ENCODE assay signal across 8 cellular contexts in the genomic region with DNA sequence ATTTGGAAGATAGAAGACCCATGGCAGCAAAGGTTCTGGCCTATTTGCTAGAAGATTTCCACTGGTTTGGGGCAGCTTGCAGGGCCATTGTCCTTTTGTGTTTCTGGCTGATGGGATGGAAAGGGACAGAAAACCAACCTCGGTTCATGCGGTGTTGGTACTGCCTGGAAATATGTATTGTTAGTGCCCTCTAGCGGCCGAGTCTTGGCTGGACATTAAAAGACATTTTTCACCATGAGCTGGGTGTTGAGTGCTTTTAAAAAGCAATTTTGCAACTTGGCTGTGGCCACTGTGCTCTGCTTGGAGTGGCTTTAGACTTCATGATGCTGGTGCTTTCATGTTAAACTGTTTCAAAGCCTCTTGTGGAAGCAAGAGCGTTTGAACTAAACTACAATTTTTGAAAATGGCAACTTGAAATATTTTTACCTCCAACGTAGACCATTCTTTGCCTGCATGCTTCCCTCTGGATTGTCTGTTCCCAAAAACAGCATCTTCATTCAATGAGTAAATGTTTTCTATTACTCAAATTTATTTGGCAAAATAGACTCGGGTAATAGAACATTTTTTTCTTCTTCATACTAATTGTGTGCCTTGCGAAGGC.
DNase-seq lines count a peak whose midpoint lies in the region; TF ChIP-seq lines count a peak whose summit lies in the region.

No MANE protein-coding gene starts in this region.

- H3K27me3 Mint-ChIP-seq in activated naive CD4-positive, alpha-beta T cell treated with anti-CD3 and anti-CD28 coated beads for 36 hours (ENCODE audit: low read depth): peaks cover 31% of the 10 kb centered on the region
- H3K27me3 Mint-ChIP-seq in glutamatergic neuron (ENCODE audit: unreplicated experiment) (peaks cover 2% of the 10 kb centered on the region), progenitor cell of endocrine pancreas (peaks cover 28% of the 10 kb centered on the region)

- H3K36me3 Mint-ChIP-seq in activated naive CD4-positive, alpha-beta T cell treated with anti-CD3 and anti-CD28 coated beads for 36 hours (ENCODE audit: low read depth): no peaks in the 10 kb centered on the region
- H3K36me3 Mint-ChIP-seq in glutamatergic neuron (ENCODE audit: unreplicated experiment) (no peaks in the 10 kb centered on the region), progenitor cell of endocrine pancreas (ENCODE audit: insufficient read depth) (no peaks in the 10 kb centered on the region)

- no peak overlapping the region for H3K4me3 ChIP-seq in MG63
- H3K4me3 ChIP-seq in SK-N-SH (ENCODE audit: low read depth in 2 of 2, low read length in 1 of 2): no peak overlapping the region; a peak in 1 of 4 replicates
- H3K4me3 ChIP-seq in uterus: no peak overlapping the region

- no peak for TF ChIP-seq POLR2A in uterus (IDR thresholded peaks at IDR 0.05)

- WGBS in SK-N-SH (ENCODE audit: low lambda C conversion rate): 22% methylated on average over 8 of the region's 8 CpGs

- H3K79me2 ChIP-seq in SK-N-SH (ENCODE audit: insufficient read depth): no peaks in the 10 kb centered on the region

- no peak overlapping the region for H3K4me3 Mint-ChIP-seq in activated naive CD4-positive, alpha-beta T cell treated with anti-CD3 and anti-CD28 coated beads for 36 hours
- H3K4me3 Mint-ChIP-seq in glutamatergic neuron (ENCODE audit: unreplicated experiment): no peak overlapping the region
- no peak overlapping the region for H3K4me3 Mint-ChIP-seq in progenitor cell of endocrine pancreas (ENCODE audit: low read depth)

- peak; percentile 65 for TF ChIP-seq CTCF in GM12874 (IDR thresholded peaks at IDR 0.05; ENCODE audit: insufficient read depth, low read depth, low read length)
- peak; percentile 83 for TF ChIP-seq CTCF in SK-N-SH (IDR thresholded peaks at IDR 0.05)
- peak; percentile 90 for TF ChIP-seq CTCF in glutamatergic neuron (IDR thresholded peaks at IDR 0.05; ENCODE audit: partially characterized antibody, unreplicated experiment)
- peak; percentile 83 for TF ChIP-seq CTCF in progenitor cell of endocrine pancreas (IDR thresholded peaks at IDR 0.05; ENCODE audit: unreplicated experiment)
- TF ChIP-seq CTCF in uterus (IDR thresholded peaks at IDR 0.05): peak; percentile 41 to 74 (median 62)

- H3K36me3 ChIP-seq in MG63: no peaks in the 10 kb centered on the region
- H3K36me3 ChIP-seq in SK-N-SH (replicated peaks in 1 of 2; ENCODE audit: control insufficient read depth in 1 of 2, insufficient read depth in 2 of 2, low read length in 1 of 2): no peaks in the 10 kb centered on the region
- H3K36me3 ChIP-seq in uterus: no peaks in the 10 kb centered on the region

- peaks cover 2% of the 10 kb centered on the region for H3K4me1 Mint-ChIP-seq in activated naive CD4-positive, alpha-beta T cell treated with anti-CD3 and anti-CD28 coated beads for 36 hours (ENCODE audit: low read depth)
- no peaks in the 10 kb centered on the region for H3K4me1 Mint-ChIP-seq in glutamatergic neuron (ENCODE audit: low read depth, unreplicated experiment)
- no peaks in the 10 kb centered on the region for H3K4me1 Mint-ChIP-seq in progenitor cell of endocrine pancreas (ENCODE audit: low read depth)

- H3K27ac ChIP-seq in SK-N-SH (ENCODE audit: low read depth in 2 of 2, low read length in 1 of 2) (no peak overlapping the region), uterus (no peak overlapping the region)

- H3K4me1 ChIP-seq in SK-N-SH (ENCODE audit: control insufficient read depth in 1 of 2, insufficient read depth in 2 of 2, low read depth in 1 of 2, low read length in 1 of 2): no peaks in the 10 kb centered on the region
- no peaks in the 10 kb centered on the region for H3K4me1 ChIP-seq in uterus

- peak; percentile 79 for TF ChIP-seq RAD21 in SK-N-SH (IDR thresholded peaks at IDR 0.05; ENCODE audit: low read length)

- H3F3A ChIP-seq in SK-N-SH (replicated peaks; ENCODE audit: insufficient read depth): no peaks in the 10 kb centered on the region

- no peaks in the 10 kb centered on the region for H3K9me2 ChIP-seq in SK-N-SH

- no peak overlapping the region for H3K4me2 ChIP-seq in SK-N-SH

- no peak overlapping the region for H3K27ac Mint-ChIP-seq in activated naive CD4-positive, alpha-beta T cell treated with anti-CD3 and anti-CD28 coated beads for 36 hours
- H3K27ac Mint-ChIP-seq in glutamatergic neuron (ENCODE audit: unreplicated experiment) (no peak overlapping the region), progenitor cell of endocrine pancreas (no peak overlapping the region)

- H3K9me3 ChIP-seq in MG63: peaks cover 7% of the 10 kb centered on the region
- H3K9me3 ChIP-seq in SK-N-SH: no peaks in the 10 kb centered on the region
- H3K9me3 ChIP-seq in uterus: no peaks in the 10 kb centered on the region

- H4K20me1 ChIP-seq in SK-N-SH (ENCODE audit: insufficient read depth): no peaks in the 10 kb centered on the region

- no peak overlapping the region for H2AFZ ChIP-seq in SK-N-SH (ENCODE audit: low read depth)

- intact Hi-C loops in activated naive CD4-positive, alpha-beta T cell treated with anti-CD3 and anti-CD28 coated beads for 36 hours (cut with micrococcal nuclease): loop anchor here (1.0 to 10.0 kb wide), 4 partner anchors 344 to 572 kb away; a partner anchor contains a TSS
- intact Hi-C loops in uterus (cut with DNase I; ENCODE audit: low total_unique reads): no loop called here

- no peak overlapping the region for H3K9ac ChIP-seq in SK-N-SH

- peak; percentile 17 for DNase-seq in MG63
- peak; percentile 64 for DNase-seq in SK-N-SH
- DNase-seq in activated naive CD4-positive, alpha-beta T cell treated with anti-CD3 and anti-CD28 coated beads for 36 hours: peak; percentile 82
- DNase-seq in glutamatergic neuron: peak; percentile 72
- peak; percentile 64 for DNase-seq in progenitor cell of endocrine pancreas (ENCODE audit: low spot score, unreplicated experiment)
- peak; percentile 47 to 48 for DNase-seq in uterus
- DNase-seq in mesenteric fat pad (ENCODE audit: low spot score): no peak

- POLR2A ChIA-PET in SK-N-SH (lab: Yijun Ruan, JAX): no interaction called here

- H3K27me3 ChIP-seq in MG63 (peaks cover 12% of the 10 kb centered on the region), SK-N-SH (ENCODE audit: insufficient read depth) (peaks cover 14% of the 10 kb centered on the region; the same call in 1 of the 2 replicates), uterus (no peaks in the 10 kb centered on the region)

- no peaks in the 10 kb centered on the region for H3K9me3 Mint-ChIP-seq in activated naive CD4-positive, alpha-beta T cell treated with anti-CD3 and anti-CD28 coated beads for 36 hours
- H3K9me3 Mint-ChIP-seq in glutamatergic neuron (ENCODE audit: unreplicated experiment) (peaks cover 5% of the 10 kb centered on the region), progenitor cell of endocrine pancreas (ENCODE audit: low read depth) (no peaks in the 10 kb centered on the region)

- no peak for TF ChIP-seq EP300 in SK-N-SH (IDR thresholded peaks at IDR 0.05; ENCODE audit: borderline replicate concordance in 1 of 2, low read depth in 1 of 2, low read length in 1 of 2)

- CTCF ChIA-PET in SK-N-SH (lab: Yijun Ruan, JAX): interaction anchor here (0.6 to 3.7 kb wide), 57 partner anchors 8 to 1410 kb away, joined by 3 to 89 read pairs (median 4); a partner anchor contains a TSS
- CTCF ChIA-PET in activated naive CD4-positive, alpha-beta T cell treated with anti-CD3 and anti-CD28 coated beads for 36 hours (lab: Charles Lee): interaction anchor here (0.6 to 3.5 kb wide), 12 partner anchors 8 to 1299 kb away, joined by 3 to 51 read pairs (median 3); no protein-coding TSS in a partner anchor

TF ChIP-seq in SK-N-SH, 30 proteins besides CTCF, POLR2A, EP300 and RAD21:
- peak; percentile 81 for TF ChIP-seq SMC3 (IDR thresholded peaks at IDR 0.05; ENCODE audit: low read depth, low read length)
- no peak for TF ChIP-seq RFX5 (IDR thresholded peaks at IDR 0.05; ENCODE audit: low read length)
TF ChIP-seq in SK-N-SH: peak in this region for 1.
